In the genomic region with DNA sequence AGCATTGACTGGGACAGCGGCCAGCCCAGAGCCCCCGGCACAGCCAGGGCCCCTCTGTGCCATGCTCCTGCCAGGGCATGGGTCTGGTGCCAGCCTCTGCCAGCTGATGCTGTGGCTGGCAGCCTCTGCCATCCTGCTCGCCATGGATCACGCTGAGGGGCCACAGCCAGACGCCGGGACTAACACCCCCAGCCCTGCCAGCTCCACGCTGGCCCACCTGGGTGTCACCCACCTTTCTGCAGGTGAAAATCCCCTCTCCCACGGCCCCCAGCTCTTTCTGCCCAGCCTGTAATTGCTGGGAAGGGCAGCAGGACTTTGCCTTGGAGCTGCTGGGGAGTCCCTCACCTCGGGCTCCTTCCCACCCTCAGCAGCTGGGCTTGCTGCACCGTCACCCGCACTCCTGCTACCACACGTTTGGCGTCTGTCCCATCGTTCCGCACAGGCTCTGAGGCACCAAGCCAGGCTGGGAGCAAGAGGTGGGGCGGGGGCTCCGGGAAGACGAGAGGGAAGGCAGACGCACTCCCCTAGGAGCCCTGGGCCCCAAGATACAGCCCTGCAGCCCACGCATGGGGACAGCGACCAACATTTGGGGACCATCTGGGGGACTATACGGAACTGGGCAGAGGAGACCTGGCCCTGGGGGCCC, we compare ENCODE assay signal across 15 cellular contexts. TPM values are rescaled to one million over a fixed set of nuclear protein-coding genes. Genes with fewer than 3 reads are reported as not detected.
DNase-seq lines count a peak whose midpoint lies in the region; ATAC-seq and TF ChIP-seq lines count a peak whose summit lies in the region.
"Had no signal": no experiment of that assay in that cellular context is flagged by ENCODE, and none has a peak within 500 bp of the region (broad histone marks: within the 10 kb centered on the region; RNA-seq: fewer than 3 reads in every experiment).

No MANE protein-coding gene starts in this region.

- H2AFZ ChIP-seq in mammary epithelial cell (ENCODE audit: low read depth, low read length) (peak overlapping the region; percentile 94), osteoblast (ENCODE audit: low read length) (no peak overlapping the region), trophoblast cell (ENCODE audit: insufficient read depth, low read length, poor library complexity) (no peak overlapping the region)
- H2AFZ ChIP-seq: GM23338 had no signal

- no peak overlapping the region for H2BK120ac ChIP-seq in trophoblast cell (ENCODE audit: insufficient read depth, low read length, poor library complexity)

- no peak overlapping the region for H2BK12ac ChIP-seq in trophoblast cell (ENCODE audit: low read length)

- H3K79me2 ChIP-seq in mammary epithelial cell (ENCODE audit: insufficient read depth, low read length) (no peaks in the 10 kb centered on the region), osteoblast (ENCODE audit: insufficient read depth, low read length) (no peaks in the 10 kb centered on the region), trophoblast cell (ENCODE audit: control insufficient read depth, insufficient read depth, low read length, poor library complexity) (no peaks in the 10 kb centered on the region)

- no peaks in the 10 kb centered on the region for H3K79me1 ChIP-seq in trophoblast cell (ENCODE audit: low read length)

- no peak overlapping the region for H3K18ac ChIP-seq in trophoblast cell (ENCODE audit: low read length)

- ATAC-seq in GM18502 (IDR thresholded peaks at IDR 0.05; ENCODE audit: poor library complexity, unreplicated experiment), result no peak
- no peak for ATAC-seq in HG02642 (IDR thresholded peaks at IDR 0.05; ENCODE audit: poor library complexity, unreplicated experiment)

- intact Hi-C loops in CD14-positive monocyte (cut with micrococcal nuclease) (no loop called here), mammary epithelial cell (cut with micrococcal nuclease) (loop anchor here (5.0 kb wide), 2 partner anchors 106 to 234 kb away; no protein-coding TSS in a partner anchor)

- H3K4me1 Mint-ChIP-seq in CD14-positive monocyte, result peaks cover 10% of the 10 kb centered on the region

- H3K4ac ChIP-seq in trophoblast cell (ENCODE audit: low read depth, low read length), result no peak overlapping the region

- 10% methylated on average over 16 of the region's 22 CpGs for WGBS in mammary epithelial cell (ENCODE audit: low coverage, missing lambda C conversion rate)
- WGBS in trophoblast cell (ENCODE audit: extremely low coverage, insufficient coverage, insufficient read length), result no CpG with 5 or more reads among the region's 22 CpGs

- H3K36me3 ChIP-seq in KOPT-K1 (ENCODE audit: insufficient read depth, low read length), result peaks cover 11% of the 10 kb centered on the region; the same call in 1 of the 2 replicates
- no peaks in the 10 kb centered on the region for H3K36me3 ChIP-seq in mammary epithelial cell (ENCODE audit: insufficient read depth, low read length)
- H3K36me3 ChIP-seq in osteoblast (ENCODE audit: insufficient read depth, low read length), result no peaks in the 10 kb centered on the region
- no peaks in the 10 kb centered on the region for H3K36me3 ChIP-seq in trophoblast cell (ENCODE audit: control insufficient read depth in 1 of 2, insufficient read depth in 2 of 2, low read length in 2 of 2)

- H3K9ac ChIP-seq in mammary epithelial cell (ENCODE audit: insufficient read depth, low read length), result no peak overlapping the region
- no peak overlapping the region for H3K9ac ChIP-seq in trophoblast cell (ENCODE audit: low read length)

- peaks cover 0 to 2% (median 0%) of the 10 kb centered on the region in 7 donors for H3K9me3 Mint-ChIP-seq in CD14-positive monocyte
- H3K9me3 Mint-ChIP-seq: GM23338; T-helper 2 cell treated with Interferon-gamma antibody and Interleukin-4, amounts not matched to agents 5 μg/mL and 100 μg/mL, for 36 hours had no signal

- H3K27me3 Mint-ChIP-seq in CD14-positive monocyte (ENCODE audit: low read depth in 3 of 3), result peaks cover 4 to 14% (median 5%) of the 10 kb centered on the region in 3 donors

- no peaks in the 10 kb centered on the region for H3K36me3 Mint-ChIP-seq in CD14-positive monocyte

- no peak overlapping the region for H4K8ac ChIP-seq in trophoblast cell (ENCODE audit: low read depth, low read length)

- peaks cover 8% of the 10 kb centered on the region for H3K27me3 ChIP-seq in mammary epithelial cell (ENCODE audit: insufficient read depth, low read length)
- peaks cover 11% of the 10 kb centered on the region for H3K27me3 ChIP-seq in osteoblast (ENCODE audit: insufficient read depth, low read length)
- H3K27me3 ChIP-seq in trophoblast cell (ENCODE audit: insufficient read depth, low read length), result no peaks in the 10 kb centered on the region

- H4K12ac ChIP-seq in trophoblast cell (ENCODE audit: low read depth, low read length), result no peak overlapping the region

- H4K91ac ChIP-seq in trophoblast cell (ENCODE audit: low read depth, low read length), result no peak overlapping the region

- H4K20me1 ChIP-seq in mammary epithelial cell (ENCODE audit: insufficient read depth, low read length), result peaks cover 2% of the 10 kb centered on the region
- H4K20me1 ChIP-seq in osteoblast (ENCODE audit: insufficient read depth, low read length), result no peaks in the 10 kb centered on the region

- H3K4me1 ChIP-seq in mammary epithelial cell (ENCODE audit: insufficient read depth, low read length) (peaks cover 22% of the 10 kb centered on the region), osteoblast (ENCODE audit: insufficient read depth, low read length) (peaks cover 9% of the 10 kb centered on the region), trophoblast cell (ENCODE audit: control insufficient read depth in 1 of 2, insufficient read depth in 2 of 2, low read length in 2 of 2) (no peaks in the 10 kb centered on the region)

- H2AK5ac ChIP-seq in trophoblast cell (ENCODE audit: low read length), result no peak overlapping the region

- H3K27ac ChIP-seq in KOPT-K1 (ENCODE audit: low read depth, low read length, poor library complexity, severe bottlenecking) (peak overlapping the region; percentile 66), mammary epithelial cell (ENCODE audit: insufficient read depth, low read depth, low read length) (no peak overlapping the region), osteoblast (ENCODE audit: low read depth, low read length) (no peak overlapping the region), trophoblast cell (ENCODE audit: low read depth, low read length) (no peak overlapping the region)

- H3K27ac Mint-ChIP-seq in CD14-positive monocyte, result peak overlapping the region in 1 of 7 donors; percentile 43
- H3K27ac Mint-ChIP-seq: GM23338; T-helper 2 cell treated with Interferon-gamma antibody and Interleukin-4, amounts not matched to agents 5 μg/mL and 100 μg/mL, for 36 hours had no signal

- no peak overlapping the region for H3K14ac ChIP-seq in trophoblast cell (ENCODE audit: low read length)

- H3K23ac ChIP-seq in trophoblast cell (ENCODE audit: low read length), result no peak overlapping the region

- H2BK5ac ChIP-seq in trophoblast cell (ENCODE audit: low read depth, low read length, poor library complexity), result no peak overlapping the region

- BruUV-seq in mammary epithelial cell (replicated peaks; lab: Mats Ljungman, UMichigan), result no TSS peak

- H3K9me3 ChIP-seq in KOPT-K1 (ENCODE audit: insufficient read depth, low read length, poor library complexity, severe bottlenecking), result no peaks in the 10 kb centered on the region
- no peaks in the 10 kb centered on the region for H3K9me3 ChIP-seq in mammary epithelial cell (replicated peaks; ENCODE audit: insufficient read depth, low read length)
- no peaks in the 10 kb centered on the region for H3K9me3 ChIP-seq in osteoblast (ENCODE audit: low read depth, low read length)
- H3K9me3 ChIP-seq in trophoblast cell (ENCODE audit: insufficient read depth, low read depth, low read length), result peaks cover 6% of the 10 kb centered on the region

- dilution Hi-C loops in mammary epithelial cell (cut with HindIII; ENCODE audit: low sequenced_read_pairs), result no loop called here

- H3K4me3 ChIP-seq in mammary epithelial cell (replicated peaks in 1 of 3; ENCODE audit: insufficient read depth in 1 of 3, low read depth in 2 of 3, low read length in 3 of 3), result peak overlapping the region; percentile 37 to 63 (median 63)
- H3K4me3 ChIP-seq in osteoblast (ENCODE audit: insufficient read depth, low read length), result peak overlapping the region; percentile 73
- no peak overlapping the region for H3K4me3 ChIP-seq in trophoblast cell (ENCODE audit: low read depth, low read length)
- H3K4me3 ChIP-seq: GM23338 had no signal

- CTCF ChIA-PET in mammary epithelial cell (lab: Charles Lee; ENCODE audit: low non-redundant PET), result no interaction called here

- in situ Hi-C loops in mammary epithelial cell (cut with MboI; ENCODE audit: low sequenced_read_pairs in 2 of 2), result no loop called here

- H3K4me2 ChIP-seq in mammary epithelial cell (ENCODE audit: insufficient read depth, low read depth, low read length), result peak overlapping the region; percentile 93
- peak overlapping the region; percentile 84 for H3K4me2 ChIP-seq in osteoblast (ENCODE audit: insufficient read depth, low read length)
- no peak overlapping the region for H3K4me2 ChIP-seq in trophoblast cell (ENCODE audit: low read length)
- H3K4me2 ChIP-seq: GM23338 had no signal

- no peak for DNase-seq in CD14-positive monocyte (ENCODE audit: low spot score)
- no peak for DNase-seq in mammary epithelial cell
- peak; percentile 92 for DNase-seq in osteoblast (ENCODE audit: insufficient read length, low spot score, missing footprints)
- no peak for DNase-seq in trophoblast cell
- DNase-seq in COLO829 (ENCODE audit: low spot score), result no peak
- DNase-seq: activated CD4-positive, CD25-positive, alpha-beta regulatory T cell treated with anti-CD3 and anti-CD28 coated beads, Interleukin-2, amount 50 U/mL, for 72 hours; NCI-H1436; NCI-H510A treated with DMSO at 0.1 percent for 48 hours; RPMI8226; stimulated activated CD4-positive, alpha-beta T cell treated with anti-CD3 and anti-CD28 coated beads, Interleukin-4, amount 100 ng/mL, for 1 hour had no signal

- H3K4me3 Mint-ChIP-seq in CD14-positive monocyte, result peak overlapping the region; percentile 34 to 97
- H3K4me3 Mint-ChIP-seq: GM23338; T-helper 2 cell treated with Interferon-gamma antibody and Interleukin-4, amounts not matched to agents 5 μg/mL and 100 μg/mL, for 36 hours had no signal

- TF ChIP-seq CTCF in CD14-positive monocyte (IDR thresholded peaks at IDR 0.05) (no peak), mammary epithelial cell (conservative IDR thresholded peaks at IDR 0.05 in 1 of 2, IDR thresholded peaks at IDR 0.05 in 1 of 2; ENCODE audit: extremely low read depth in 1 of 2, insufficient read depth in 1 of 2, low read depth in 1 of 2, low read length in 2 of 2) (no peak), osteoblast (IDR thresholded peaks at IDR 0.05; ENCODE audit: extremely low read depth, low read depth, low read length) (no peak)

RNA-seq across cellular contexts. Expression of a gene that starts 42.0 kb away (rescaled TPM):
- polyA plus RNA-seq in CD14-positive monocyte, result 10 to 100 TPM; 23.5 to 26.4 TPM
- total RNA-seq in mammary epithelial cell, result 10 to 100 TPM; 18.0 to 31.8 TPM
- polyA plus RNA-seq in mammary epithelial cell, result 13.3 TPM
- polyA minus RNA-seq in mammary epithelial cell, result 22.6 TPM
- 25.6 and 29.3 TPM in 2 replicates for total RNA-seq in osteoblast
- 8.7 and 8.8 TPM in 2 replicates for polyA plus RNA-seq in trophoblast cell (2013)
